Comparison of ENCODE assay signal across 34 cellular contexts in the genomic region with DNA sequence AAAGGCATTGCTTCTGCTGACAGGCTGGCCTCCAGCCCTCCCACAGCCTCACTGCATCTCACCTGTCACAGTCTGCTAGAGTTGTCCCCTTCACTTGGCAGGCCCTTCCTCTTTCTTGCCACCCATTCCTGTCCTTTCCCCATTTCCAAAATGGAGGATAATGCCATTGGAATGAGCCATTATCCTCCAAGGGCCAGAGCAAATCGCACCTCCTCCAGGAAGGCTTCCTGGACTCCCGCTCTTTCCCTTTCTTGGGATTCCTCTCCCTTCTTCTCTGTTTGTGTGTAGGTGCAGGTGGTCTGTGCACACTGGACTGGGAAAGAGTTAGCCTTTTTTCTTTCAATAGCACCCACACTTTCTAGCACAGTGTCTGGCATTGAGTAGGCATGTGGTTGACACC. TPM values are rescaled to one million over a fixed set of nuclear protein-coding genes. Genes with fewer than 3 reads are reported as not detected.
"Had no signal": no experiment of that assay in that cellular context is flagged by ENCODE, and none has a peak within 500 bp of the region (broad histone marks: within the 10 kb centered on the region; RNA-seq: fewer than 3 reads in every experiment).

No MANE protein-coding gene starts in this region.

- H3K27ac ChIP-seq: colonic mucosa, epithelial cell of prostate, esophagus squamous epithelium, gastrocnemius medialis, heart right ventricle, hepatocyte, left lung, lower lobe of right lung had no signal

- H3K27me3 ChIP-seq: colonic mucosa, hepatocyte had no signal

- H2AFZ ChIP-seq: hepatocyte had no signal

- H3K36me3 Mint-ChIP-seq: mesothelial cell of epicardium, naive B cell had no signal

- H3K9me3 ChIP-seq: colonic mucosa, esophagus squamous epithelium, gastrocnemius medialis, heart right ventricle, left lung, lower lobe of right lung, mucosa of descending colon had no signal

- FAIRE-seq: endometrium had no signal

- H3K9me3 Mint-ChIP-seq: dendritic cell treated with granulocyte-macrophage colony-stimulating factor and Interleukin-4, amounts not matched to agents 40 ng/mL and 50 ng/mL, for 4 days; effector memory CD8-positive, alpha-beta T cell; endodermal cell; immature natural killer cell; mesothelial cell of epicardium; naive B cell had no signal

- DNase-seq: colonic mucosa; cortex of kidney; effector CD8-positive, alpha-beta T cell; effector memory CD8-positive, alpha-beta T cell; erythroblast; esophagus squamous epithelium; foreskin fibroblast; foreskin melanocyte; gastrocnemius medialis; glutamatergic neuron; head of caudate nucleus; heart right ventricle; immature natural killer cell; islet precursor cell; left cardiac atrium; left lung; left ventricle myocardium superior; lower lobe of right lung; mesenchymal stem cell; mucosa of descending colon; naive B cell had no signal

- H3K27ac Mint-ChIP-seq: dendritic cell treated with granulocyte-macrophage colony-stimulating factor and Interleukin-4, amounts not matched to agents 40 ng/mL and 50 ng/mL, for 4 days; effector memory CD8-positive, alpha-beta T cell; endodermal cell; immature natural killer cell; mesothelial cell of epicardium had no signal

- H3K4me1 Mint-ChIP-seq: immature natural killer cell, mesothelial cell of epicardium, naive B cell had no signal

- ATAC-seq: effector memory CD8-positive, alpha-beta T cell; gastrocnemius medialis; heart right ventricle; left cardiac atrium; left lung; left ventricle myocardium superior; lower lobe of right lung; mucosa of descending colon had no signal

- H3K36me3 ChIP-seq: colonic mucosa, esophagus squamous epithelium, gastrocnemius medialis, heart right ventricle, left lung, lower lobe of right lung had no signal

- H3K4me2 ChIP-seq: hepatocyte had no signal

- H3K79me2 ChIP-seq: hepatocyte had no signal

- H3K4me3 ChIP-seq: colonic mucosa, esophagus squamous epithelium, gastrocnemius medialis, heart right ventricle, hepatocyte, left lung, lower lobe of right lung, mucosa of descending colon had no signal

- H3K4me1 ChIP-seq: colonic mucosa, esophagus squamous epithelium, gastrocnemius medialis, heart right ventricle, left lung, lower lobe of right lung had no signal

- H3K4me3 Mint-ChIP-seq: dendritic cell treated with granulocyte-macrophage colony-stimulating factor and Interleukin-4, amounts not matched to agents 40 ng/mL and 50 ng/mL, for 4 days; effector memory CD8-positive, alpha-beta T cell; endodermal cell; immature natural killer cell; mesothelial cell of epicardium; naive B cell had no signal

RNA-seq across cellular contexts. Expression of gene KRT82, which starts 3.8 kb away (rescaled TPM):
- total RNA-seq: colonic mucosa, dermis microvascular lymphatic vessel endothelial cell, endodermal cell, esophagus mucosa, esophagus squamous epithelium, gastrocnemius medialis, glomerular endothelial cell, heart right ventricle, hepatocyte, kidney epithelial cell, left cardiac atrium, left lung, left ventricle myocardium superior, lower lobe of right lung, lung microvascular endothelial cell, mesenteric fat pad, mesothelial cell of epicardium, mucosa of descending colon, myocyte had no signal
- polyA plus RNA-seq: heart right ventricle, hepatocyte, immature natural killer cell had no signal

RNA-seq across cellular contexts. Expression of gene KRT84, which starts 16.9 kb away (rescaled TPM):
- total RNA-seq: colonic mucosa, dermis microvascular lymphatic vessel endothelial cell, endodermal cell, esophagus mucosa, gastrocnemius medialis, glomerular endothelial cell, heart right ventricle, hepatocyte, kidney epithelial cell, left cardiac atrium, left lung, left ventricle myocardium superior, lower lobe of right lung, lung microvascular endothelial cell, mesenteric fat pad, mesothelial cell of epicardium, mucosa of descending colon, myocyte had no signal
- polyA plus RNA-seq: heart right ventricle, hepatocyte, immature natural killer cell had no signal

RNA-seq across cellular contexts. Expression of gene KRT75, which starts 31.8 kb away (rescaled TPM):
- total RNA-seq: dermis microvascular lymphatic vessel endothelial cell, endodermal cell, gastrocnemius medialis, glomerular endothelial cell, heart right ventricle, hepatocyte, kidney epithelial cell, left cardiac atrium, left lung, left ventricle myocardium superior, lower lobe of right lung, lung microvascular endothelial cell, mesenteric fat pad, mesothelial cell of epicardium, mucosa of descending colon, myocyte had no signal
- polyA plus RNA-seq: heart right ventricle, hepatocyte, immature natural killer cell had no signal

RNA-seq across cellular contexts. Expression of gene KRT85, which starts 35.1 kb away (rescaled TPM):
- total RNA-seq: colonic mucosa, dermis microvascular lymphatic vessel endothelial cell, endodermal cell, esophagus mucosa, esophagus squamous epithelium, gastrocnemius medialis, glomerular endothelial cell, heart right ventricle, hepatocyte, kidney epithelial cell, left cardiac atrium, left lung, left ventricle myocardium superior, lower lobe of right lung, lung microvascular endothelial cell, mesenteric fat pad, mesothelial cell of epicardium, mucosa of descending colon, myocyte had no signal
- polyA plus RNA-seq: heart right ventricle, hepatocyte, immature natural killer cell had no signal

RNA-seq across cellular contexts. Expression of gene KRT6B, which starts 49.6 kb away (rescaled TPM):
- total RNA-seq: dermis microvascular lymphatic vessel endothelial cell, endodermal cell, gastrocnemius medialis, glomerular endothelial cell, heart right ventricle, hepatocyte, kidney epithelial cell, left cardiac atrium, left lung, left ventricle myocardium superior, lower lobe of right lung, lung microvascular endothelial cell, mesenteric fat pad, mesothelial cell of epicardium, mucosa of descending colon, myocyte had no signal
